In the genomic region with DNA sequence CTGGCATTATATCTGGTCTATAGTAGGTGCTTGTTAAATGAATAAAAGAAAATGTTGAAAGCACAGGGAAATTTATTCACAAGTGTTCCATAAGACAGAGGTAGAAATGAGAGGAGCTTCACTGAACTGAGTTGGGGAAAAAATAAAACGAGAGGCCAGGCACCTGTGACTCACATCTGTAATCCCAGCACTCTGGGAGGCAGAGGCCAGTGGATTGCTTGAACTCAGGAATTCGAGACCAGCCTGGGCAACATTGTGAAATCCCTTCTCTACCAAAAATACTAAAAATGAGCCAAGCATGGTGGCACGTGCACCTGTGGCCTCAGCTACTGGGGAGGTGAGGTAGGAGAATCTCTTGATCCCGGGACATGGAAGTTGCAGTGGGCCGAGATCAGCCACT, we compare ENCODE assay signal across 18 cellular contexts. TPM values are rescaled to one million over a fixed set of nuclear protein-coding genes. Genes with fewer than 3 reads are reported as not detected.
DNase-seq lines count a peak whose midpoint lies in the region; ATAC-seq, FAIRE-seq and TF ChIP-seq lines count a peak whose summit lies in the region.
"Had no signal": no experiment of that assay in that cellular context is flagged by ENCODE, and none has a peak within 500 bp of the region (broad histone marks: within the 10 kb centered on the region; RNA-seq: fewer than 3 reads in every experiment).

No MANE protein-coding gene starts in this region.

- H3K27ac Mint-ChIP-seq in progenitor cell of endocrine pancreas: peak overlapping the region; percentile 69
- H3K27ac Mint-ChIP-seq: B cell; CD4-positive, alpha-beta T cell; HFFc6 had no signal

- H3K4me3 ChIP-seq in bronchial epithelial cell (ENCODE audit: low read depth, low read length): no peak overlapping the region
- no peak overlapping the region for H3K4me3 ChIP-seq in uterus
- H3K4me3 ChIP-seq: HAP-1 had no signal

- peak; percentile 61 for DNase-seq in HCEC 1CT
- peak; percentile 24 for DNase-seq in M059J (ENCODE audit: low read depth)
- DNase-seq in bronchial epithelial cell (ENCODE audit: low read depth): no peak
- DNase-seq in progenitor cell of endocrine pancreas (ENCODE audit: low spot score, unreplicated experiment): no peak
- no peak for DNase-seq in uterus
- no peak for DNase-seq in superior temporal gyrus (ENCODE audit: extremely low spot score)
- DNase-seq: C1 segment of cervical spinal cord; Calu3; CD4-positive, alpha-beta T cell; DMS 273 treated with DMSO at 0.1 percent for 48 hours; GOT3; HFFc6 had no signal

- H3K27ac ChIP-seq in uterus: no peak overlapping the region

- H3K27me3 ChIP-seq in bronchial epithelial cell (ENCODE audit: control insufficient read depth, insufficient read depth, low read length): no peaks in the 10 kb centered on the region
- no peaks in the 10 kb centered on the region for H3K27me3 ChIP-seq in uterus

- no peak for TF ChIP-seq POLR2A in uterus (IDR thresholded peaks at IDR 0.05)

- H3K27me3 Mint-ChIP-seq in progenitor cell of endocrine pancreas: peaks cover 3% of the 10 kb centered on the region
- H3K27me3 Mint-ChIP-seq: CD4-positive, alpha-beta T cell had no signal

- H3K9me3 Mint-ChIP-seq in progenitor cell of endocrine pancreas (ENCODE audit: low read depth): peaks cover 5% of the 10 kb centered on the region
- H3K9me3 Mint-ChIP-seq: CD4-positive, alpha-beta T cell; HFFc6 had no signal

- FAIRE-seq in bronchial epithelial cell (lab: Jason Lieb, UNC): peak; percentile 23
- FAIRE-seq: A204.1, GM18507 had no signal

- ATAC-seq in esophagus mucosa: no peak
- ATAC-seq in GM18520 (IDR thresholded peaks at IDR 0.05; ENCODE audit: unreplicated experiment): no peak

- no peak overlapping the region for H3K4me3 Mint-ChIP-seq in progenitor cell of endocrine pancreas (ENCODE audit: low read depth)
- H3K4me3 Mint-ChIP-seq: B cell; CD4-positive, alpha-beta T cell; HFFc6 had no signal

- H3K36me3 ChIP-seq in bronchial epithelial cell (ENCODE audit: control insufficient read depth, insufficient read depth, low read length) (no peaks in the 10 kb centered on the region), uterus (no peaks in the 10 kb centered on the region)
- H3K36me3 ChIP-seq: HAP-1 had no signal

- H3K36me3 Mint-ChIP-seq in progenitor cell of endocrine pancreas (ENCODE audit: insufficient read depth): peaks cover 2% of the 10 kb centered on the region

- intact Hi-C loops in uterus (cut with DNase I; ENCODE audit: low total_unique reads): no loop called here

- no peaks in the 10 kb centered on the region for H3K9me3 ChIP-seq in uterus
- H3K9me3 ChIP-seq: HAP-1 had no signal

- H3K4me1 Mint-ChIP-seq in progenitor cell of endocrine pancreas (ENCODE audit: low read depth): no peaks in the 10 kb centered on the region

- no peak for TF ChIP-seq CTCF in bronchial epithelial cell (IDR thresholded peaks at IDR 0.05; ENCODE audit: insufficient read depth, low read length, severe bottlenecking)
- no peak for TF ChIP-seq CTCF in progenitor cell of endocrine pancreas (IDR thresholded peaks at IDR 0.05; ENCODE audit: unreplicated experiment)
- TF ChIP-seq CTCF in uterus (IDR thresholded peaks at IDR 0.05): no peak

- no peaks in the 10 kb centered on the region for H3K4me1 ChIP-seq in uterus
- H3K4me1 ChIP-seq: HAP-1 had no signal

RNA-seq across cellular contexts. Expression of a gene that starts 28.1 kb away (rescaled TPM):
- total RNA-seq in M059J (2014; rRNA removed; shearing (Covaris generic)): 27.7 and 36.7 TPM in 2 replicates
- total RNA-seq in bronchial epithelial cell (92.9 and 103 TPM in 2 replicates), progenitor cell of endocrine pancreas (34.8 and 36.7 TPM in 2 replicates), esophagus mucosa (25.2 TPM), uterus (10 to 100 TPM; 17.7 to 82.6 (median 34.3) TPM)

Comparison
In these comparisons a context has a peak if more than half of its experiments do, and no peak if none do; other contexts are left out.
1. DNase-seq: peak in HCEC 1CT (single experiment) and M059J (single experiment); none in bronchial epithelial cell (single experiment), progenitor cell of endocrine pancreas (single experiment), uterus (0 of 2) and superior temporal gyrus (single experiment).